ENCODE assay signal across 1 cellular context in the genomic region with DNA sequence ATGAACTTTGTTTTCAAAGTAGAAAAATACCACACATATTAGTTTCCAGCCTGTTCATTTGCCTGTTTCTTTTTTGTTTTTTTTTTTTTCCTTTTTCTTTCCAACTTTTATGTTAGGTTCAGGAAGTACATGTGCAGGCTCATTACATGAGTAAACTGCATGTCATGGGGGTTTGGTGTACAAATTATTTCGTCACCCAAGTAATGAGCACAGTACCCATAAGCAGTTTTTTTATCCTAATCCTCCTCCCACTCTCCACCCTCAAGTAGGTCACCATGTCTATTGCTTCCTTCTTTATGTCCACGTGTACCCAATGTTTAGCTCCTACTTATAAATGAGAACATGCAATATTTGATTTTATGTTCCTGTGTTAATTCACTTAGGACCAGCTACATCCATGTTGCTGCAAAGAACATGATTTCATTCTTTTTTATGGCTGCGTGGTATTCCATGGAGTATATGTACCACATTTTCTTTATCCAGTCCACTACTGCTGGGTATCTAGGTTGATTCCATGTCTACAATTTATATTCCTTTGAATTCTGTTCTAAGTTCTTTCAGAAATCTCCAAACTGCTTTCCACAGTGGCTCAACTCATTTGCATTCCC.
A peak's percentile ranks its signal among the peaks of the same experiment; 100 is the strongest.
TF ChIP-seq lines count a peak whose summit lies in the region.

No MANE protein-coding gene starts in this region.

TF ChIP-seq in K562, 482 proteins besides CTCF, POLR2A, EP300 and RAD21:
- TF ChIP-seq STAT5B (CRISPR knock-in tag; IDR thresholded peaks at IDR 0.05) (no peak), GABPA (tag; conservative IDR thresholded peaks at IDR 0.05; ENCODE audit: low read depth) (no peak), ZNF146 (CRISPR knock-in tag; IDR thresholded peaks at IDR 0.05; ENCODE audit: unreplicated experiment) (peak; percentile 67), ZNF780A (CRISPR knock-in tag; IDR thresholded peaks at IDR 0.05) (no peak), RBM25 (IDR thresholded peaks at IDR 0.05; ENCODE audit: low read depth, low read length, severe bottlenecking) (peak; percentile 52)
TF ChIP-seq in K562: peak in this region for 2.
